In the genomic region with DNA sequence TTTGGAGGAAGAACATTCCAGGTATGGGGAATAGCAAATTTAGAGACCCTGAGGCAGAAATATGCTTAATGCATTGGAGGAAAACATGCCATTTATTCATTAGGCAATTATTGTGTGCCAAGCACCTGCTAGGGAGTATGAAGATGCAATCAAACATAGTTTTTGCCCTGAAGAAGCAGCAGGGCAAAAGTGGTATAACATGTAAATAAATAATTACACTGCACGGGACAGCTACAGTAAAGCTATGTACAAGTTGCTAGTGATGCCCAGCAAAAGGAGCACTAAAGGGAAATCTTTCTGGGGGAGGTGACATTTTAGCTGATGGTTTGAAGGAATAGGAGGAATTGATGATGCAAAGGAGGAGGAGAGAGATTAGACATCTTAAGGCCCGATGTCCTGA, we compare ENCODE assay signal across 7 cellular contexts. TPM values are rescaled to one million over a fixed set of nuclear protein-coding genes. Genes with fewer than 3 reads are reported as not detected.
A peak's percentile ranks its signal among the peaks of the same experiment; 100 is the strongest.
DNase-seq lines count a peak whose midpoint lies in the region; ATAC-seq and TF ChIP-seq lines count a peak whose summit lies in the region.

No MANE protein-coding gene starts in this region.

- H3K27ac Mint-ChIP-seq in H9 = peak overlapping the region; percentile 62 to 85 (median 75)

- peaks cover 2% of the 10 kb centered on the region for H3K27me3 Mint-ChIP-seq in H9 (ENCODE audit: low read depth)

- no peak overlapping the region for H2BK20ac ChIP-seq in H9 (ENCODE audit: low read depth, low read length, poor library complexity, severe bottlenecking)

- H3K4me2 ChIP-seq in H9 (ENCODE audit: insufficient read depth, insufficient read length, low read length) = peak overlapping the region; percentile 81

- H2AK5ac ChIP-seq in H9 (ENCODE audit: insufficient read length, low read length) = no peak overlapping the region

- no peak for TF ChIP-seq CTCF in H9 (conservative IDR thresholded peaks at IDR 0.05)
- no peak for TF ChIP-seq CTCF in fibroblast of villous mesenchyme (IDR thresholded peaks at IDR 0.05; ENCODE audit: insufficient read depth, low read depth, low read length)
- no peak for TF ChIP-seq CTCF in spleen (IDR thresholded peaks at IDR 0.05 in 8 of 11, conservative IDR thresholded peaks at IDR 0.05 in 3 of 11)

- intact Hi-C loops in spleen (cut with DNase I; ENCODE audit: low total_unique reads) = no loop called here

- no peak overlapping the region for H3K4ac ChIP-seq in H9 (ENCODE audit: low read depth, low read length)

- H3K23ac ChIP-seq in H9 (ENCODE audit: insufficient read length, low read depth, low read length) = no peak overlapping the region

- no peak overlapping the region for H2BK15ac ChIP-seq in H9 (ENCODE audit: low read depth, low read length)

- H3K9ac ChIP-seq in H9 (ENCODE audit: extremely low read depth, insufficient read length, low read length) = peak overlapping the region; percentile 46

- H3K4me1 Mint-ChIP-seq in H9 = peaks cover 32 to 40% of the 10 kb centered on the region in 2 experiments

- peak overlapping the region; percentile 80 for H3K4me3 ChIP-seq in fibroblast of villous mesenchyme (ENCODE audit: low read depth, low read length)
- peak overlapping the region; percentile 53 to 84 (median 68) for H3K4me3 ChIP-seq in spleen

- peaks cover 0 to 3% (median 0%) of the 10 kb centered on the region in 3 experiments; a peak in 1 of 7 replicates for H3K36me3 Mint-ChIP-seq in H9 (ENCODE audit: insufficient read depth in 1 of 3, low read depth in 3 of 3)

- H4K5ac ChIP-seq in H9 (ENCODE audit: insufficient read length, low read depth, low read length) = no peak overlapping the region

- H3K18ac ChIP-seq in H9 (ENCODE audit: insufficient read length, low read depth, low read length) = no peak overlapping the region

- ATAC-seq in SK-N-SH treated with all-trans-retinoic acid at 6 μM for 48 hours (peak; percentile 32), GM18870 (IDR thresholded peaks at IDR 0.05; ENCODE audit: unreplicated experiment) (no peak), GM19035 (IDR thresholded peaks at IDR 0.05; ENCODE audit: unreplicated experiment) (no peak)

- H3K4me1 ChIP-seq in H9 (ENCODE audit: insufficient read depth, low read length) (peaks cover 9% of the 10 kb centered on the region; the same call in 1 of the 2 replicates), spleen (peaks cover 16 to 52% (median 39%) of the 10 kb centered on the region in 6 donors)

- H3K36me3 ChIP-seq in spleen = peaks cover 0 to 5% (median 0%) of the 10 kb centered on the region in 6 donors

- no peak overlapping the region for H3K14ac ChIP-seq in H9 (ENCODE audit: insufficient read depth, low read length)

- H3K27me3 ChIP-seq in H9 (ENCODE audit: insufficient read depth, low read length) (no peaks in the 10 kb centered on the region), spleen (replicated peaks in 1 of 7) (peaks cover 0 to 8% (median 0%) of the 10 kb centered on the region in 7 donors)

- H3K4me3 Mint-ChIP-seq in H9 = peak overlapping the region; percentile 87 to 95

- no peaks in the 10 kb centered on the region for H4K20me1 ChIP-seq in H9 (ENCODE audit: control insufficient read depth, insufficient read depth, insufficient read length)

- H2BK12ac ChIP-seq in H9 (ENCODE audit: insufficient read length, low read depth, low read length) = no peak overlapping the region

- WGBS in H9 (ENCODE audit: extremely low coverage, insufficient read length, low lambda C conversion rate) = no CpG with 5 or more reads among the region's 2 CpGs
- WGBS in spleen, 5 donors = 28 to 42% (median 38%) methylated on average over 2 of the region's 2 CpGs

- H2BK120ac ChIP-seq in H9 (ENCODE audit: low read depth, low read length, poor library complexity, severe bottlenecking) = no peak overlapping the region

- no peaks in the 10 kb centered on the region for H3K9me3 ChIP-seq in H9 (ENCODE audit: control insufficient read depth, low read depth, low read length)
- no peaks in the 10 kb centered on the region for H3K9me3 ChIP-seq in spleen

- H3K79me2 ChIP-seq in H9 (ENCODE audit: insufficient read depth, low read length) = peaks cover 15% of the 10 kb centered on the region

- H3K56ac ChIP-seq in H9 (ENCODE audit: insufficient read length, low read depth, low read length) = no peak overlapping the region

- H2AFZ ChIP-seq in H9 (ENCODE audit: low read length) = peak overlapping the region; percentile 52

- no peak for TF ChIP-seq POLR2A in spleen (IDR thresholded peaks at IDR 0.05)

- DNase-seq in H9 (no peak), fibroblast of villous mesenchyme (ENCODE audit: low read depth) (no peak), spleen (no peak), NCI-H526 (lab: John Stamatoyannopoulos, UW) (no peak)

- no peaks in the 10 kb centered on the region for H3K9me3 Mint-ChIP-seq in H9

- peaks cover 7% of the 10 kb centered on the region for H3K79me1 ChIP-seq in H9 (ENCODE audit: insufficient read depth, low read depth, low read length, poor library complexity, severe bottlenecking)

- no peak overlapping the region for H3K27ac ChIP-seq in H9 (ENCODE audit: insufficient read length, low read depth, low read length)
- peak overlapping the region; percentile 21 to 90 (median 84) for H3K27ac ChIP-seq in spleen

- peaks cover 10% of the 10 kb centered on the region for H3K23me2 ChIP-seq in H9 (ENCODE audit: insufficient read length, low read depth, low read length, poor library complexity, severe bottlenecking)

- H3T11ph ChIP-seq in H9 (ENCODE audit: low read length) = no peak overlapping the region

- no peak overlapping the region for H4K8ac ChIP-seq in H9 (replicated peaks; ENCODE audit: insufficient read length, low read depth, low read length)

- no peak overlapping the region for H4K91ac ChIP-seq in H9 (ENCODE audit: insufficient read length, low read depth, low read length)

- H2BK5ac ChIP-seq in H9 (ENCODE audit: insufficient read length, low read length) = no peak overlapping the region

TF ChIP-seq in SK-N-SH treated with all-trans-retinoic acid at 6 μM for 48 hours, 23 proteins besides CTCF, POLR2A, EP300 and RAD21 (continues in another document):
- TF ChIP-seq ZFP3 (CRISPR knock-in tag; IDR thresholded peaks at IDR 0.05) (no peak), ZFP30 (CRISPR knock-in tag; IDR thresholded peaks at IDR 0.05) (no peak), ZNF8 (CRISPR knock-in tag; IDR thresholded peaks at IDR 0.05) (no peak)
- TF ChIP-seq, protein P1, sequence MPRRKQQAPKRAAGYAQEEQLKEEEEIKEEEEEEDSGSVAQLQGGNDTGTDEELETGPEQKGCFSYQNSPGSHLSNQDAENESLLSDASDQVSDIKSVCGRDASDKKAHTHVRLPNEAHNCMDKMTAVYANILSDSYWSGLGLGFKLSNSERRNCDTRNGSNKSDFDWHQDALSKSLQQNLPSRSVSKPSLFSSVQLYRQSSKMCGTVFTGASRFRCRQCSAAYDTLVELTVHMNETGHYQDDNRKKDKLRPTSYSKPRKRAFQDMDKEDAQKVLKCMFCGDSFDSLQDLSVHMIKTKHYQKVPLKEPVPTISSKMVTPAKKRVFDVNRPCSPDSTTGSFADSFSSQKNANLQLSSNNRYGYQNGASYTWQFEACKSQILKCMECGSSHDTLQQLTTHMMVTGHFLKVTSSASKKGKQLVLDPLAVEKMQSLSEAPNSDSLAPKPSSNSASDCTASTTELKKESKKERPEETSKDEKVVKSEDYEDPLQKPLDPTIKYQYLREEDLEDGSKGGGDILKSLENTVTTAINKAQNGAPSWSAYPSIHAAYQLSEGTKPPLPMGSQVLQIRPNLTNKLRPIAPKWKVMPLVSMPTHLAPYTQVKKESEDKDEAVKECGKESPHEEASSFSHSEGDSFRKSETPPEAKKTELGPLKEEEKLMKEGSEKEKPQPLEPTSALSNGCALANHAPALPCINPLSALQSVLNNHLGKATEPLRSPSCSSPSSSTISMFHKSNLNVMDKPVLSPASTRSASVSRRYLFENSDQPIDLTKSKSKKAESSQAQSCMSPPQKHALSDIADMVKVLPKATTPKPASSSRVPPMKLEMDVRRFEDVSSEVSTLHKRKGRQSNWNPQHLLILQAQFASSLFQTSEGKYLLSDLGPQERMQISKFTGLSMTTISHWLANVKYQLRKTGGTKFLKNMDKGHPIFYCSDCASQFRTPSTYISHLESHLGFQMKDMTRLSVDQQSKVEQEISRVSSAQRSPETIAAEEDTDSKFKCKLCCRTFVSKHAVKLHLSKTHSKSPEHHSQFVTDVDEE (CRISPR knock-in tag; IDR thresholded peaks at IDR 0.05) = no peak
- TF ChIP-seq, protein P2, sequence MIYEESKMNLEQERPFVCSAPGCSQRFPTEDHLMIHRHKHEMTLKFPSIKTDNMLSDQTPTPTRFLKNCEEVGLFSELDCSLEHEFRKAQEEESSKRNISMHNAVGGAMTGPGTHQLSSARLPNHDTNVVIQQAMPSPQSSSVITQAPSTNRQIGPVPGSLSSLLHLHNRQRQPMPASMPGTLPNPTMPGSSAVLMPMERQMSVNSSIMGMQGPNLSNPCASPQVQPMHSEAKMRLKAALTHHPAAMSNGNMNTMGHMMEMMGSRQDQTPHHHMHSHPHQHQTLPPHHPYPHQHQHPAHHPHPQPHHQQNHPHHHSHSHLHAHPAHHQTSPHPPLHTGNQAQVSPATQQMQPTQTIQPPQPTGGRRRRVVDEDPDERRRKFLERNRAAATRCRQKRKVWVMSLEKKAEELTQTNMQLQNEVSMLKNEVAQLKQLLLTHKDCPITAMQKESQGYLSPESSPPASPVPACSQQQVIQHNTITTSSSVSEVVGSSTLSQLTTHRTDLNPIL (CRISPR knock-in tag; IDR thresholded peaks at IDR 0.05; ENCODE audit: low read depth) = no peak

RNA-seq across cellular contexts. Expression of gene TJAP1, which starts 0.6 kb away (rescaled TPM):
- total RNA-seq in H9 (2021) (45.1 and 49.2 TPM in 2 replicates), fibroblast of villous mesenchyme (13.4 and 13.9 TPM in 2 replicates), spleen (10 to 100 TPM; 32.1 to 40.0 (median 37.7) TPM)
- polyA plus RNA-seq in spleen = 10 to 100 TPM; 13.5 to 32.1 (median 27.4) TPM

RNA-seq across cellular contexts. Expression of gene DLK2, which starts 21.4 kb away (rescaled TPM):
- total RNA-seq in H9 (2021) = 0.57 and 0.96 TPM in 2 replicates
- 0.64 and 1.7 TPM in 2 replicates for total RNA-seq in fibroblast of villous mesenchyme
- total RNA-seq in spleen = under 1 TPM in 5 of 7 donors, not detected in 2; 0.38 to 0.68 (median 0.54) TPM
- polyA plus RNA-seq in spleen = under 1 TPM; 0.12 to 0.26 (median 0.17) TPM

RNA-seq across cellular contexts. Expression of gene LRRC73, which starts 33.4 kb away (rescaled TPM):
- total RNA-seq in H9 (2021) (0.26 and 0.55 TPM in 2 replicates), fibroblast of villous mesenchyme (under 0.01 TPM in 2 replicates), spleen (1 to 10 TPM in 2 of 7 donors, under 1 TPM in 5; 0.54 to 1.3 (median 0.76) TPM)
- under 1 TPM; 0.11 to 0.19 (median 0.11) TPM for polyA plus RNA-seq in spleen

RNA-seq across cellular contexts. Expression of gene YIPF3, which starts 40.0 kb away (rescaled TPM):
- total RNA-seq in H9 (2021) = 80.7 and 84.5 TPM in 2 replicates
- 57.3 and 92.8 TPM in 2 replicates for total RNA-seq in fibroblast of villous mesenchyme
- 10 to 100 TPM; 57.0 to 80.1 (median 71.1) TPM for total RNA-seq in spleen
- 10 to 100 TPM; 38.0 to 49.9 (median 38.4) TPM for polyA plus RNA-seq in spleen

RNA-seq across cellular contexts. Expression of gene POLR1C, which starts 40.1 kb away (rescaled TPM):
- total RNA-seq in H9 (2021) (75.8 and 76.6 TPM in 2 replicates), fibroblast of villous mesenchyme (28.5 and 35.8 TPM in 2 replicates), spleen (10 to 100 TPM; 24.1 to 32.6 (median 28.1) TPM)
- 10 to 100 TPM; 27.9 to 30.1 (median 29.1) TPM for polyA plus RNA-seq in spleen
